ENCODE assay signal across 11 cellular contexts in the genomic region with DNA sequence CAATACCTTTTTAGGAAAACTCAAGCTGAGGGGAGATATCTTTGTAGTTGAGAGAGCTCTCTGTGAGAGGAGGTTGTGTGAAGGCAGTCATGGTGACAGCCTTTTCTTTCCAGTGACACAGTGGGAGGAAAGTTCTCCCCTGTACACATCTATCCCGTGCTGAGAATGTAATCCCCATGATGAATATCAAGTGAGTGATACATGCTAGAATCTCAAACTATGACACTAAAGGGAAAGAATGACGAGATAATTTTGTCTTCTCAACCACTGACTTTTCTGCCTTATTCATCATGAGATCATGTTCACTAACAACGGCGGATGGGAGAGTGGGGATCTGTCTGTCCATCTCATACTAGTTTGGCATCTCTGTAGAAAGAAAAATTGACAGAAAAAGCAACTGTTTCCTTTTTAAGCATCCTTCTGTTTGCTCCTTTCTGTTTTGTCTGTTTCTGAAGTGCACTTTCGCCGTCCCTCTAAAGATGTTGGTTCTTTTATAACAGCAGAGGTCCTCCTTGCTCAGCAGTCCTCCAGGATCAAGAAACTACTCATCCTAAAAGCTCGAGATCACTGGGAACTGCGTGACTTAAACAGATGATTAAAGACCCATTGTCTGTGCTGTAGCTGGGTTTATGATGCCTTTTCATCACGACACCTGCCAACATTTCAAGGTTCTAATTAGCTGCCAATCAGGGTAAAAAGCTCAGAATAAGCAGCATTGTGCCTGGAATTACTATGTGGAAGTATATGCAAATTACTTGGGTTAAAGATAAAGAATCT.
DNase-seq lines count a peak whose midpoint lies in the region; ATAC-seq and TF ChIP-seq lines count a peak whose summit lies in the region.
"Had no signal": no experiment of that assay in that cellular context is flagged by ENCODE, and none has a peak within 500 bp of the region (broad histone marks: within the 10 kb centered on the region; RNA-seq: fewer than 3 reads in every experiment).

No MANE protein-coding gene starts in this region.

- H3K36me3 Mint-ChIP-seq in activated naive CD8-positive, alpha-beta T cell treated with anti-CD3 and anti-CD28 coated beads for 36 hours, result no peaks in the 10 kb centered on the region

- no peak overlapping the region for H3K4me3 Mint-ChIP-seq in activated naive CD8-positive, alpha-beta T cell treated with anti-CD3 and anti-CD28 coated beads for 36 hours
- H3K4me3 Mint-ChIP-seq: neural crest cell; T-helper 2 cell treated with Interferon-gamma antibody and Interleukin-4, amounts not matched to agents 5 μg/mL and 100 μg/mL, for 36 hours had no signal

- H3K4me1 Mint-ChIP-seq in activated naive CD8-positive, alpha-beta T cell treated with anti-CD3 and anti-CD28 coated beads for 36 hours, result peaks cover 5% of the 10 kb centered on the region

- no peaks in the 10 kb centered on the region for H3K9me3 Mint-ChIP-seq in activated naive CD8-positive, alpha-beta T cell treated with anti-CD3 and anti-CD28 coated beads for 36 hours
- H3K9me3 Mint-ChIP-seq: neural crest cell; T-helper 2 cell treated with Interferon-gamma antibody and Interleukin-4, amounts not matched to agents 5 μg/mL and 100 μg/mL, for 36 hours had no signal

- ATAC-seq in HG03520 (IDR thresholded peaks at IDR 0.05; ENCODE audit: unreplicated experiment), result no peak
- ATAC-seq: gastrocnemius medialis had no signal

- no peaks in the 10 kb centered on the region for H3K27me3 ChIP-seq in brain microvascular endothelial cell (replicated peaks)
- H3K27me3 ChIP-seq: gastrocnemius medialis had no signal

- H3K4me3 ChIP-seq in AG09309 (ENCODE audit: control insufficient read depth, low read depth, low read length), result no peak overlapping the region
- no peak overlapping the region for H3K4me3 ChIP-seq in brain microvascular endothelial cell (ENCODE audit: low read depth, low read length)
- H3K4me3 ChIP-seq: gastrocnemius medialis had no signal

- peak overlapping the region; percentile 65 for H3K27ac ChIP-seq in brain microvascular endothelial cell
- H3K27ac ChIP-seq: gastrocnemius medialis had no signal

- no peaks in the 10 kb centered on the region for H3K36me3 ChIP-seq in brain microvascular endothelial cell (replicated peaks)
- H3K36me3 ChIP-seq: gastrocnemius medialis had no signal

- H3K27me3 Mint-ChIP-seq in activated naive CD8-positive, alpha-beta T cell treated with anti-CD3 and anti-CD28 coated beads for 36 hours, result no peaks in the 10 kb centered on the region

- peak; percentile 43 for TF ChIP-seq CTCF in AG09309 (IDR thresholded peaks at IDR 0.05; ENCODE audit: control insufficient read depth, insufficient read depth, low read depth, low read length, missing control alignments)
- TF ChIP-seq CTCF in brain microvascular endothelial cell (IDR thresholded peaks at IDR 0.05; ENCODE audit: low read depth, low read length, missing control alignments), result peak; percentile 37

- in situ Hi-C loops in brain microvascular endothelial cell (cut with HindIII; ENCODE audit: low pct_ligation_motif_present, low sequenced_read_pairs), result loop anchor here (25.0 kb wide), 1 partner anchor 106 kb away; no protein-coding TSS in a partner anchor

- H3K27ac Mint-ChIP-seq in activated naive CD8-positive, alpha-beta T cell treated with anti-CD3 and anti-CD28 coated beads for 36 hours, result no peak overlapping the region
- H3K27ac Mint-ChIP-seq: T-helper 2 cell treated with Interferon-gamma antibody and Interleukin-4, amounts not matched to agents 5 μg/mL and 100 μg/mL, for 36 hours had no signal

- DNase-seq in AG09309 (ENCODE audit: low read depth) (peak; percentile 59), HT1080 (ENCODE audit: low read depth) (peak; percentile 63), brain microvascular endothelial cell (peak; percentile 72), mucosa of gallbladder (ENCODE audit: low spot score) (peak; percentile 26), NCI-H146 (lab: John Stamatoyannopoulos, UW) (no peak), HuH-7 (ENCODE audit: low spot score) (no peak)
- no peak for DNase-seq in activated naive CD8-positive, alpha-beta T cell treated with anti-CD3 and anti-CD28 coated beads for 36 hours
- DNase-seq: gastrocnemius medialis had no signal

Comparison
In these comparisons a context has a peak if more than half of its experiments do, and no peak if none do; other contexts are left out.
1. DNase-seq: peak in AG09309 (single experiment), HT1080 (single experiment), brain microvascular endothelial cell (single experiment) and mucosa of gallbladder (single experiment); none in NCI-H146 (single experiment), HuH-7 (single experiment) and activated naive CD8-positive, alpha-beta T cell treated with anti-CD3 and anti-CD28 coated beads for 36 hours (single experiment).